In the genomic region with DNA sequence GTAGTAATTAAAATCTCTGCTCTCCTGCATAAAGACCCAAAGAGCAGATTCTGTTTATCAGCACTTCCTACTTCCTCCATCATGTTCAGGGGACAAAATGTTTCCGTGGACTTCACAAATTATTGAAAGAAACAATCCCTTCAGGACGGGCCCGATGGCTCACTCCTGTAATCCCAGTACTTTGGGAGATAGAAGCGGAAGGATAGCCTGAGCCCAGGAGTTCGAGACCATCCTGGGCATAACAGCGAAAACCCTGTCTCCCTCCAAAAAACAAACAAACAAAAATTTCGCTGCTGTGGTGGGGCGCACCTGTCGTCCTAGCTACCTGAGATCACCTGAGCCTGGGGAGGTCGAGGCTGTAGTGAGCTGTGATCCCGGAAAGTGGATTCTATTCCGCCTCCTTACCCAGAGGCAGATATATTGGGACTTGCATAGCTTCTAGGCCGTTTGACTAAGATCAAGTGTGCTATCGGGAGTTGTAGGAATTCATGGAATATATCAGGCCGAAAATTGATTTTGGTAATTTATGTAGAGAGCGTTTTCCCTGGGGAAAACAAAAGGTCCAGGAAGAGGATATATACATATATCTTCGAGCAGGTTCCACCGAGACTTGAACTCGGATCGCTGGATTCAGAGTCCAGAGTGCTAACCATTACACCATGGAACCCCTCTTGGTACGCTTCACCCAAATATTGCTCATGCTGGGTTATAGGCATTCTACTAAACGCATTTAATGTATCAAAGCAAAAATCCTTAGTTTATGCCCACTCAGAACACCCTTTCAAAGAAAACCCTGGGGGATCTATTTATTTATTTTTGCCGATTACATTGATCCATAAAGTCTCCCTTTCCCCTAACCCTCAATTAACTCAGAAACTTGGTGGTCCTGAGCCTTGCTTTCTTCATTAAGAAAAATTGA, we compare ENCODE assay signal across 1 cellular context.
TF ChIP-seq lines count a peak whose summit lies in the region.

No MANE protein-coding gene starts in this region.

TF ChIP-seq in K562, 482 proteins besides CTCF, POLR2A, EP300 and RAD21 (continued from another document and continues in another):
- TF ChIP-seq, protein P1, sequence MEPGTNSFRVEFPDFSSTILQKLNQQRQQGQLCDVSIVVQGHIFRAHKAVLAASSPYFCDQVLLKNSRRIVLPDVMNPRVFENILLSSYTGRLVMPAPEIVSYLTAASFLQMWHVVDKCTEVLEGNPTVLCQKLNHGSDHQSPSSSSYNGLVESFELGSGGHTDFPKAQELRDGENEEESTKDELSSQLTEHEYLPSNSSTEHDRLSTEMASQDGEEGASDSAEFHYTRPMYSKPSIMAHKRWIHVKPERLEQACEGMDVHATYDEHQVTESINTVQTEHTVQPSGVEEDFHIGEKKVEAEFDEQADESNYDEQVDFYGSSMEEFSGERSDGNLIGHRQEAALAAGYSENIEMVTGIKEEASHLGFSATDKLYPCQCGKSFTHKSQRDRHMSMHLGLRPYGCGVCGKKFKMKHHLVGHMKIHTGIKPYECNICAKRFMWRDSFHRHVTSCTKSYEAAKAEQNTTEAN (CRISPR knock-in tag; IDR thresholded peaks at IDR 0.05) = no peak
- no peak for TF ChIP-seq ESRRA (IDR thresholded peaks at IDR 0.05; ENCODE audit: borderline replicate concordance, low read depth)
- TF ChIP-seq FOXM1 (IDR thresholded peaks at IDR 0.05; ENCODE audit: low read depth) = peak; percentile 19; the same call in 1 of the 2 replicates
- TF ChIP-seq FOXM1 (CRISPR knock-in tag; IDR thresholded peaks at IDR 0.05; ENCODE audit: low read depth) = no peak
- no peak for TF ChIP-seq SNIP1 (IDR thresholded peaks at IDR 0.05; ENCODE audit: low read depth)
- TF ChIP-seq ZFP36 (IDR thresholded peaks at IDR 0.05; ENCODE audit: low read depth, low read length, partially characterized antibody) = peak; percentile 39
- TF ChIP-seq BCOR (IDR thresholded peaks at IDR 0.05) = peak; percentile 82; the same call in 1 of the 2 replicates
- peak; percentile 78 for TF ChIP-seq ZBTB8A (IDR thresholded peaks at IDR 0.05; ENCODE audit: partially characterized antibody)
- no peak for TF ChIP-seq CBFA2T2 (conservative IDR thresholded peaks at IDR 0.05)
- TF ChIP-seq BRD9 (IDR thresholded peaks at IDR 0.05; ENCODE audit: low read depth, partially characterized antibody) = peak; percentile 99
- TF ChIP-seq, protein P2, sequence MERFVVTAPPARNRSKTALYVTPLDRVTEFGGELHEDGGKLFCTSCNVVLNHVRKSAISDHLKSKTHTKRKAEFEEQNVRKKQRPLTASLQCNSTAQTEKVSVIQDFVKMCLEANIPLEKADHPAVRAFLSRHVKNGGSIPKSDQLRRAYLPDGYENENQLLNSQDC (CRISPR knock-in tag; IDR thresholded peaks at IDR 0.05) = peak; percentile 31; the same call in 1 of the 2 replicates
- 0 out of 2 replicates have a peak, but pooled peaks have one; percentile 29 for TF ChIP-seq ZKSCAN1 (IDR thresholded peaks at IDR 0.05; ENCODE audit: low read depth, low read length)
- TF ChIP-seq, protein P3, sequence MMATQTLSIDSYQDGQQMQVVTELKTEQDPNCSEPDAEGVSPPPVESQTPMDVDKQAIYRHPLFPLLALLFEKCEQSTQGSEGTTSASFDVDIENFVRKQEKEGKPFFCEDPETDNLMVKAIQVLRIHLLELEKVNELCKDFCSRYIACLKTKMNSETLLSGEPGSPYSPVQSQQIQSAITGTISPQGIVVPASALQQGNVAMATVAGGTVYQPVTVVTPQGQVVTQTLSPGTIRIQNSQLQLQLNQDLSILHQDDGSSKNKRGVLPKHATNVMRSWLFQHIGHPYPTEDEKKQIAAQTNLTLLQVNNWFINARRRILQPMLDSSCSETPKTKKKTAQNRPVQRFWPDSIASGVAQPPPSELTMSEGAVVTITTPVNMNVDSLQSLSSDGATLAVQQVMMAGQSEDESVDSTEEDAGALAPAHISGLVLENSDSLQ (IDR thresholded peaks at IDR 0.05) = no peak
- peak; percentile 18; the same call in 1 of the 2 replicates for TF ChIP-seq RB1 (IDR thresholded peaks at IDR 0.05; ENCODE audit: low read depth)
- TF ChIP-seq, protein P4, sequence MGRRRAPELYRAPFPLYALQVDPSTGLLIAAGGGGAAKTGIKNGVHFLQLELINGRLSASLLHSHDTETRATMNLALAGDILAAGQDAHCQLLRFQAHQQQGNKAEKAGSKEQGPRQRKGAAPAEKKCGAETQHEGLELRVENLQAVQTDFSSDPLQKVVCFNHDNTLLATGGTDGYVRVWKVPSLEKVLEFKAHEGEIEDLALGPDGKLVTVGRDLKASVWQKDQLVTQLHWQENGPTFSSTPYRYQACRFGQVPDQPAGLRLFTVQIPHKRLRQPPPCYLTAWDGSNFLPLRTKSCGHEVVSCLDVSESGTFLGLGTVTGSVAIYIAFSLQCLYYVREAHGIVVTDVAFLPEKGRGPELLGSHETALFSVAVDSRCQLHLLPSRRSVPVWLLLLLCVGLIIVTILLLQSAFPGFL (CRISPR knock-in tag; IDR thresholded peaks at IDR 0.05) = no peak
- peak in 1 of 2 experiments; percentile 90 for TF ChIP-seq NCOA2 (IDR thresholded peaks at IDR 0.05; ENCODE audit: partially characterized antibody in 2 of 2)
- peak; percentile 83 for TF ChIP-seq ZSCAN29 (IDR thresholded peaks at IDR 0.05)
- no peak for TF ChIP-seq SMC3 (conservative IDR thresholded peaks at IDR 0.05; ENCODE audit: insufficient read depth, low read depth, low read length)
- peak; percentile 92 for TF ChIP-seq POLR3A (IDR thresholded peaks at IDR 0.05; ENCODE audit: borderline replicate concordance, extremely low read depth, insufficient read depth, insufficient read length)
- no peak for TF ChIP-seq ARID2 (IDR thresholded peaks at IDR 0.05)
- peak; percentile 71 for TF ChIP-seq RBM22 (IDR thresholded peaks at IDR 0.05; ENCODE audit: low read depth, low read length, poor library complexity, severe bottlenecking)
- TF ChIP-seq, protein P5, sequence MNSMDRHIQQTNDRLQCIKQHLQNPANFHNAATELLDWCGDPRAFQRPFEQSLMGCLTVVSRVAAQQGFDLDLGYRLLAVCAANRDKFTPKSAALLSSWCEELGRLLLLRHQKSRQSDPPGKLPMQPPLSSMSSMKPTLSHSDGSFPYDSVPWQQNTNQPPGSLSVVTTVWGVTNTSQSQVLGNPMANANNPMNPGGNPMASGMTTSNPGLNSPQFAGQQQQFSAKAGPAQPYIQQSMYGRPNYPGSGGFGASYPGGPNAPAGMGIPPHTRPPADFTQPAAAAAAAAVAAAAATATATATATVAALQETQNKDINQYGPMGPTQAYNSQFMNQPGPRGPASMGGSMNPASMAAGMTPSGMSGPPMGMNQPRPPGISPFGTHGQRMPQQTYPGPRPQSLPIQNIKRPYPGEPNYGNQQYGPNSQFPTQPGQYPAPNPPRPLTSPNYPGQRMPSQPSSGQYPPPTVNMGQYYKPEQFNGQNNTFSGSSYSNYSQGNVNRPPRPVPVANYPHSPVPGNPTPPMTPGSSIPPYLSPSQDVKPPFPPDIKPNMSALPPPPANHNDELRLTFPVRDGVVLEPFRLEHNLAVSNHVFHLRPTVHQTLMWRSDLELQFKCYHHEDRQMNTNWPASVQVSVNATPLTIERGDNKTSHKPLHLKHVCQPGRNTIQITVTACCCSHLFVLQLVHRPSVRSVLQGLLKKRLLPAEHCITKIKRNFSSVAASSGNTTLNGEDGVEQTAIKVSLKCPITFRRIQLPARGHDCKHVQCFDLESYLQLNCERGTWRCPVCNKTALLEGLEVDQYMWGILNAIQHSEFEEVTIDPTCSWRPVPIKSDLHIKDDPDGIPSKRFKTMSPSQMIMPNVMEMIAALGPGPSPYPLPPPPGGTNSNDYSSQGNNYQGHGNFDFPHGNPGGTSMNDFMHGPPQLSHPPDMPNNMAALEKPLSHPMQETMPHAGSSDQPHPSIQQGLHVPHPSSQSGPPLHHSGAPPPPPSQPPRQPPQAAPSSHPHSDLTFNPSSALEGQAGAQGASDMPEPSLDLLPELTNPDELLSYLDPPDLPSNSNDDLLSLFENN (IDR thresholded peaks at IDR 0.05; ENCODE audit: low read depth in 2 of 2, low read length in 2 of 2) = no peak
- no peak for TF ChIP-seq NFE2L1 (tag; IDR thresholded peaks at IDR 0.05; ENCODE audit: borderline replicate concordance, low read depth)
- no peak for TF ChIP-seq PTRF (tag; IDR thresholded peaks at IDR 0.05)
- peak in 1 of 2 experiments; percentile 81; a peak in 3 of 4 replicates for TF ChIP-seq FOXK2 (conservative IDR thresholded peaks at IDR 0.05 in 1 of 2, IDR thresholded peaks at IDR 0.05 in 1 of 2; ENCODE audit: low read depth in 2 of 2)
- TF ChIP-seq ZC3H11A (IDR thresholded peaks at IDR 0.05; ENCODE audit: low read depth, low read length) = peak; percentile 28; the same call in 1 of the 2 replicates
- peak; percentile 60; the same call in 1 of the 2 replicates for TF ChIP-seq CTBP1 (IDR thresholded peaks at IDR 0.05; ENCODE audit: borderline replicate concordance)
- peak; percentile 99 for TF ChIP-seq POLR2H (tag; IDR thresholded peaks at IDR 0.05; ENCODE audit: low read depth)
- TF ChIP-seq, protein P6, sequence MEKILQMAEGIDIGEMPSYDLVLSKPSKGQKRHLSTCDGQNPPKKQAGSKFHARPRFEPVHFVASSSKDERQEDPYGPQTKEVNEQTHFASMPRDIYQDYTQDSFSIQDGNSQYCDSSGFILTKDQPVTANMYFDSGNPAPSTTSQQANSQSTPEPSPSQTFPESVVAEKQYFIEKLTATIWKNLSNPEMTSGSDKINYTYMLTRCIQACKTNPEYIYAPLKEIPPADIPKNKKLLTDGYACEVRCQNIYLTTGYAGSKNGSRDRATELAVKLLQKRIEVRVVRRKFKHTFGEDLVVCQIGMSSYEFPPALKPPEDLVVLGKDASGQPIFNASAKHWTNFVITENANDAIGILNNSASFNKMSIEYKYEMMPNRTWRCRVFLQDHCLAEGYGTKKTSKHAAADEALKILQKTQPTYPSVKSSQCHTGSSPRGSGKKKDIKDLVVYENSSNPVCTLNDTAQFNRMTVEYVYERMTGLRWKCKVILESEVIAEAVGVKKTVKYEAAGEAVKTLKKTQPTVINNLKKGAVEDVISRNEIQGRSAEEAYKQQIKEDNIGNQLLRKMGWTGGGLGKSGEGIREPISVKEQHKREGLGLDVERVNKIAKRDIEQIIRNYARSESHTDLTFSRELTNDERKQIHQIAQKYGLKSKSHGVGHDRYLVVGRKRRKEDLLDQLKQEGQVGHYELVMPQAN (IDR thresholded peaks at IDR 0.05; ENCODE audit: borderline replicate concordance) = peak; percentile 26; the same call in 1 of the 2 replicates
- TF ChIP-seq TBL1XR1 (IDR thresholded peaks at IDR 0.05; ENCODE audit: low read length in 2 of 2) = peak; percentile 39 to 96; a peak in 3 of 4 replicates
- TF ChIP-seq ETV6 (IDR thresholded peaks at IDR 0.05; ENCODE audit: borderline replicate concordance in 1 of 2, low read depth in 2 of 2, low read length in 1 of 2) = no peak
- TF ChIP-seq ETV6 (CRISPR knock-in tag; IDR thresholded peaks at IDR 0.05; ENCODE audit: borderline replicate concordance) = no peak
- TF ChIP-seq HNRNPH1 (optimal IDR thresholded peaks at IDR 0.05; ENCODE audit: low read depth, low read length) = no peak
- no peak for TF ChIP-seq ZNF146 (CRISPR knock-in tag; IDR thresholded peaks at IDR 0.05; ENCODE audit: unreplicated experiment)
- TF ChIP-seq, protein P7, sequence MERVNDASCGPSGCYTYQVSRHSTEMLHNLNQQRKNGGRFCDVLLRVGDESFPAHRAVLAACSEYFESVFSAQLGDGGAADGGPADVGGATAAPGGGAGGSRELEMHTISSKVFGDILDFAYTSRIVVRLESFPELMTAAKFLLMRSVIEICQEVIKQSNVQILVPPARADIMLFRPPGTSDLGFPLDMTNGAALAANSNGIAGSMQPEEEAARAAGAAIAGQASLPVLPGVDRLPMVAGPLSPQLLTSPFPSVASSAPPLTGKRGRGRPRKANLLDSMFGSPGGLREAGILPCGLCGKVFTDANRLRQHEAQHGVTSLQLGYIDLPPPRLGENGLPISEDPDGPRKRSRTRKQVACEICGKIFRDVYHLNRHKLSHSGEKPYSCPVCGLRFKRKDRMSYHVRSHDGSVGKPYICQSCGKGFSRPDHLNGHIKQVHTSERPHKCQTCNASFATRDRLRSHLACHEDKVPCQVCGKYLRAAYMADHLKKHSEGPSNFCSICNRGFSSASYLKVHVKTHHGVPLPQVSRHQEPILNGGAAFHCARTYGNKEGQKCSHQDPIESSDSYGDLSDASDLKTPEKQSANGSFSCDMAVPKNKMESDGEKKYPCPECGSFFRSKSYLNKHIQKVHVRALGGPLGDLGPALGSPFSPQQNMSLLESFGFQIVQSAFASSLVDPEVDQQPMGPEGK (CRISPR knock-in tag; IDR thresholded peaks at IDR 0.05; ENCODE audit: borderline replicate concordance) = peak; percentile 85; the same call in 1 of the 2 replicates
- TF ChIP-seq, protein P8, sequence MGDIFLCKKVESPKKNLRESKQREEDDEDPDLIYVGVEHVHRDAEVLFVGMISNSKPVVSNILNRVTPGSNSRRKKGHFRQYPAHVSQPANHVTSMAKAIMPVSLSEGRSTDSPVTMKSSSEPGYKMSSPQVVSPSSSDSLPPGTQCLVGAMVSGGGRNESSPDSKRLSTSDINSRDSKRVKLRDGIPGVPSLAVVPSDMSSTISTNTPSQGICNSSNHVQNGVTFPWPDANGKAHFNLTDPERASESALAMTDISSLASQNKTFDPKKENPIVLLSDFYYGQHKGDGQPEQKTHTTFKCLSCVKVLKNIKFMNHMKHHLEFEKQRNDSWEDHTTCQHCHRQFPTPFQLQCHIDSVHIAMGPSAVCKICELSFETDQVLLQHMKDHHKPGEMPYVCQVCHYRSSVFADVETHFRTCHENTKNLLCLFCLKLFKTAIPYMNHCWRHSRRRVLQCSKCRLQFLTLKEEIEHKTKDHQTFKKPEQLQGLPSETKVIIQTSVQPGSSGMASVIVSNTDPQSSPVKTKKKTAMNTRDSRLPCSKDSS (IDR thresholded peaks at IDR 0.05; ENCODE audit: low read depth, partially characterized antibody) = no peak
- TF ChIP-seq DPF2 (IDR thresholded peaks at IDR 0.05) = no peak
- TF ChIP-seq, protein P9, sequence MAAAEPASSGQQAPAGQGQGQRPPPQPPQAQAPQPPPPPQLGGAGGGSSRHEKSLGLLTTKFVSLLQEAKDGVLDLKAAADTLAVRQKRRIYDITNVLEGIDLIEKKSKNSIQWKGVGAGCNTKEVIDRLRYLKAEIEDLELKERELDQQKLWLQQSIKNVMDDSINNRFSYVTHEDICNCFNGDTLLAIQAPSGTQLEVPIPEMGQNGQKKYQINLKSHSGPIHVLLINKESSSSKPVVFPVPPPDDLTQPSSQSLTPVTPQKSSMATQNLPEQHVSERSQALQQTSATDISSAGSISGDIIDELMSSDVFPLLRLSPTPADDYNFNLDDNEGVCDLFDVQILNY (CRISPR knock-in tag; IDR thresholded peaks at IDR 0.05) = no peak
- no peak for TF ChIP-seq ZNF507 (tag; conservative IDR thresholded peaks at IDR 0.05)
- TF ChIP-seq, protein P10, sequence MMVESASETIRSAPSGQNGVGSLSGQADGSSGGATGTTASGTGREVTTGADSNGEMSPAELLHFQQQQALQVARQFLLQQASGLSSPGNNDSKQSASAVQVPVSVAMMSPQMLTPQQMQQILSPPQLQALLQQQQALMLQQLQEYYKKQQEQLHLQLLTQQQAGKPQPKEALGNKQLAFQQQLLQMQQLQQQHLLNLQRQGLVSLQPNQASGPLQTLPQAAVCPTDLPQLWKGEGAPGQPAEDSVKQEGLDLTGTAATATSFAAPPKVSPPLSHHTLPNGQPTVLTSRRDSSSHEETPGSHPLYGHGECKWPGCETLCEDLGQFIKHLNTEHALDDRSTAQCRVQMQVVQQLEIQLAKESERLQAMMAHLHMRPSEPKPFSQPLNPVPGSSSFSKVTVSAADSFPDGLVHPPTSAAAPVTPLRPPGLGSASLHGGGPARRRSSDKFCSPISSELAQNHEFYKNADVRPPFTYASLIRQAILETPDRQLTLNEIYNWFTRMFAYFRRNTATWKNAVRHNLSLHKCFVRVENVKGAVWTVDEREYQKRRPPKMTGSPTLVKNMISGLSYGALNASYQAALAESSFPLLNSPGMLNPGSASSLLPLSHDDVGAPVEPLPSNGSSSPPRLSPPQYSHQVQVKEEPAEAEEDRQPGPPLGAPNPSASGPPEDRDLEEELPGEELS (CRISPR knock-in tag; IDR thresholded peaks at IDR 0.05; ENCODE audit: borderline replicate concordance) = peak; percentile 52; the same call in 1 of the 2 replicates
